ENCODE assay signal across 8 cellular contexts in the genomic region with DNA sequence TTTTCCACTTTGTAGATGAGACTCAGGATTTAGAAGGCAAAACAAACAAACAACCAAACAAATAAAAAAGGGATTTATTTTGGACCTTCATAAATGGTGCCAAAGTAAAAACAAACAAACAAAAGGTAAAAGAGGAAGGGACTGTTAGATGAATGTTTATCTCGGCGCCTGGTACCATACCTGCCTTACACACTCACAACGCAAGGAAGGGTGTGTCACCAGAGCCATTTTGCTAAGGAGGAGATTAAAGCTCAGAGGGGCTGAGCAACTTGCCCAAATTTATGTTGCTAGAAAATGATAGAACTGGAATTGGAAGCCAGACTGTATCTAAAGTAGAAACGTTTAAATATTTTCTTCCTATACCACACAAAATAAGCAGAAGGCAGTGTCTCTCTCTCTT. TPM values are rescaled to one million over a fixed set of nuclear protein-coding genes. Genes with fewer than 3 reads are reported as not detected.
DNase-seq lines count a peak whose midpoint lies in the region; ATAC-seq and TF ChIP-seq lines count a peak whose summit lies in the region.

No MANE protein-coding gene starts in this region.

- TF ChIP-seq CTCF in BE2C (IDR thresholded peaks at IDR 0.05; ENCODE audit: low read depth, low read length) (no peak), astrocyte of the cerebellum (IDR thresholded peaks at IDR 0.05; ENCODE audit: low read depth, low read length, missing control alignments) (no peak)

- in situ Hi-C loops in astrocyte of the cerebellum (cut with HindIII; ENCODE audit: low sequenced_read_pairs) = loop anchor here (25.0 kb wide), 4 partner anchors 430 to 1505 kb away; partner anchors contain the start of gene CPEB2

- H3K4me1 ChIP-seq in BE2C = no peaks in the 10 kb centered on the region
- H3K4me1 ChIP-seq in muscle layer of duodenum (ENCODE audit: control insufficient read depth in 1 of 2, insufficient read depth in 2 of 2, low read length in 2 of 2) = peaks cover 0 to 13% of the 10 kb centered on the region in 2 donors

- no peak overlapping the region for H3K27ac ChIP-seq in muscle layer of duodenum (ENCODE audit: low read length)

- H3K27me3 ChIP-seq in BE2C = no peaks in the 10 kb centered on the region
- no peaks in the 10 kb centered on the region for H3K27me3 ChIP-seq in muscle layer of duodenum (ENCODE audit: low read depth, low read length)

- H3K9me3 ChIP-seq in BE2C (no peaks in the 10 kb centered on the region), muscle layer of duodenum (ENCODE audit: control insufficient read depth in 1 of 2, low read length in 2 of 2) (no peaks in the 10 kb centered on the region)

- peak; percentile 13 for ATAC-seq in HG03159 (IDR thresholded peaks at IDR 0.05; ENCODE audit: unreplicated experiment)
- no peak for ATAC-seq in HG02759 (IDR thresholded peaks at IDR 0.05; ENCODE audit: unreplicated experiment)

- peak overlapping the region; percentile 43 for H3K4me3 ChIP-seq in BE2C (ENCODE audit: low read depth, low read length)
- peak overlapping the region; percentile 29 for H3K4me3 ChIP-seq in astrocyte of the cerebellum (ENCODE audit: low read depth, low read length)
- peak overlapping the region; percentile 38 to 60 for H3K4me3 ChIP-seq in muscle layer of duodenum (ENCODE audit: low read depth in 1 of 2, low read length in 2 of 2)

- DNase-seq in BE2C (no peak), astrocyte of the cerebellum (ENCODE audit: low read depth) (no peak), NCI-H146 treated with DMSO at 0.1 percent for 48 hours (lab: John Stamatoyannopoulos, UW; ENCODE audit: unreplicated experiment) (no peak), NCI-H2107 (lab: John Stamatoyannopoulos, UW) (no peak), globus pallidus (ENCODE audit: low spot score) (no peak)

- H3K36me3 ChIP-seq in BE2C (no peaks in the 10 kb centered on the region), muscle layer of duodenum (ENCODE audit: control insufficient read depth in 1 of 2, insufficient read depth in 2 of 2, low read length in 2 of 2) (no peaks in the 10 kb centered on the region)

RNA-seq across cellular contexts. Expression of gene BOD1L1, which starts 29.5 kb away (rescaled TPM):
- 55.9 TPM for polyA plus RNA-seq in BE2C (2012; ENCODE audit: insufficient read depth, insufficient read length, low read depth)
